Comparison of ENCODE assay signal across 17 cellular contexts in genomic region chr12:106189341-106189740, GRCh38. TPM values are rescaled to one million over a fixed set of nuclear protein-coding genes. Genes with fewer than 3 reads are reported as not detected.
DNase-seq lines count a peak whose midpoint lies in the region; ATAC-seq and TF ChIP-seq lines count a peak whose summit lies in the region.
"Had no signal": no experiment of that assay in that cellular context is flagged by ENCODE, and none has a peak within 500 bp of the region (broad histone marks: within the 10 kb centered on the region; RNA-seq: fewer than 3 reads in every experiment).

No MANE protein-coding gene starts in this region.

- TF ChIP-seq CTCF in WTC11 (IDR thresholded peaks at IDR 0.05): no peak

- H3K4me3 ChIP-seq in H7 (ENCODE audit: insufficient read depth, low read depth, low read length): no peak overlapping the region
- H3K4me3 ChIP-seq: BLaER1, SJSA1 had no signal

- H3K27ac Mint-ChIP-seq in WTC11: no peak overlapping the region
- H3K27ac Mint-ChIP-seq: CD8-positive, alpha-beta T cell had no signal

- H3K36me3 Mint-ChIP-seq in WTC11: no peaks in the 10 kb centered on the region
- H3K36me3 Mint-ChIP-seq: CD8-positive, alpha-beta T cell had no signal

- no peak overlapping the region for H3K4me3 Mint-ChIP-seq in WTC11
- H3K4me3 Mint-ChIP-seq: CD8-positive, alpha-beta T cell had no signal

- no peaks in the 10 kb centered on the region for H3K36me3 ChIP-seq in H7 (replicated peaks; ENCODE audit: control insufficient read depth, insufficient read depth, low read length)
- H3K36me3 ChIP-seq: BLaER1, SJSA1 had no signal

- POLR2A ChIA-PET in WTC11 (lab: Charles Lee): no interaction called here

- H3K4me1 Mint-ChIP-seq in WTC11: peaks cover 17% of the 10 kb centered on the region

- CTCF ChIA-PET in WTC11 (lab: Charles Lee): no interaction called here

- no peaks in the 10 kb centered on the region for H3K27me3 ChIP-seq in H7 (ENCODE audit: control insufficient read depth, insufficient read depth, low read length)
- H3K27me3 ChIP-seq: BLaER1, SJSA1 had no signal

- DNase-seq in DMS 273 (lab: John Stamatoyannopoulos, UW; ENCODE audit: unreplicated experiment): peak; percentile 8
- DNase-seq in DMS 273 treated with DMSO at 0.1 percent for 48 hours (lab: John Stamatoyannopoulos, UW): no peak
- peak; percentile 51 for DNase-seq in H7
- DNase-seq in WTC11 (ENCODE audit: low spot score): no peak
- peak; percentile 38 for DNase-seq in iPS-NIHi7 (ENCODE audit: extremely low spot score)
- no peak for DNase-seq in ecto neural progenitor cell (ENCODE audit: low spot score)
- DNase-seq in NCI-H1694 treated with DMSO at 0.1 percent for 48 hours (lab: John Stamatoyannopoulos, UW): no peak
- DNase-seq: 8988T; CD8-positive, alpha-beta T cell; EL; KBM-7; NCI-H1436 treated with DMSO at 0.1 percent for 48 hours; NCI-H2081; NCI-H2227 treated with DMSO at 0.1 percent for 48 hours had no signal

- peaks cover 5% of the 10 kb centered on the region for H3K9me3 Mint-ChIP-seq in WTC11
- H3K9me3 Mint-ChIP-seq: CD8-positive, alpha-beta T cell had no signal

- H3K27me3 Mint-ChIP-seq in WTC11 (ENCODE audit: low read depth): no peaks in the 10 kb centered on the region; the same call in 1 of the 2 replicates

- peak; percentile 71 for ATAC-seq in WTC11
- no peak for ATAC-seq in GM19351 (IDR thresholded peaks at IDR 0.05; ENCODE audit: unreplicated experiment)
- ATAC-seq: CD8-positive, alpha-beta T cell had no signal

TF ChIP-seq in WTC11, 78 proteins besides CTCF, POLR2A, EP300 and RAD21:
- TF ChIP-seq NR3C1 (CRISPR knock-in tag; conservative IDR thresholded peaks at IDR 0.05; ENCODE audit: low read depth) (no peak), E2F1 (CRISPR knock-in tag; IDR thresholded peaks at IDR 0.05) (no peak), FOXP1 (CRISPR knock-in tag; IDR thresholded peaks at IDR 0.05; ENCODE audit: borderline replicate concordance) (no peak), ZNF396 (CRISPR knock-in tag; IDR thresholded peaks at IDR 0.05; ENCODE audit: borderline replicate concordance) (no peak)
- TF ChIP-seq, protein P1, sequence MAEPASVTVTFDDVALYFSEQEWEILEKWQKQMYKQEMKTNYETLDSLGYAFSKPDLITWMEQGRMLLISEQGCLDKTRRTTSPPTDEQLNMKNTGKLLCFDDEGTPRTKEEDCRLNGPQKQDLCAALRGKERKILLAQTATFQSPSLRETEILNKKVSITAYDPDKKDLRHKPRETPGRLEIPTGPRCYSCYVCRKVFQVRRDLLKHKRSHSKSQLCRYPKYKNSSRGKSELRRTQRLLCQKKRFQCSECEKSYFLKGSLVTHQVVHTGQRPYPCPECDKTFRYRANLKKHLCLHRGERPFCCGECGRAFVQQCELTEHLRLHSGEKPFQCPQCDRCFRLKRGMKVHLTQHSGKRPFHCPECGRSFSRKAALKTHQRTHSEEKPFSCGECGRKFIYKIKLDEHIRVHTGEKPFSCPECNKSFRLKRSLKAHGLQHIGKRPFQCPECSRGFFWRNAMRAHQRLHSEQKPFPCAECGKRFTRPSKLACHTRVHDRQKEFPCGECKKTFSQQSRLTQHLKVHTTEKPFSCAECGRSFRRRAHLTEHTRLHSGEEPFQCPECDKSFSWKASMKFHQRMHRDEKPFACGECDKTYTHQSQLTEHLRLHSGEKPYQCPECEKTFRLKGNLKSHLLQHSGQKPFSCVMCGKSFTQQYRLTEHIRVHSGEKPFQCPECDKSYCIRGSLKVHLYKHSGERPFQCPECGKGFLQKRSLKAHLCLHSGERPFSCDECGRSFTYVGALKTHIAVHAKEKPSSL (CRISPR knock-in tag; conservative IDR thresholded peaks at IDR 0.05): no peak

RNA-seq across cellular contexts. Expression of gene NUAK1, which starts 50.6 kb away (rescaled TPM):
- 13.6 and 23.1 TPM in 2 replicates for total RNA-seq in H7 (2014; rRNA removed; shearing (Covaris generic))
- total RNA-seq in WTC11 (2021): 10.3 to 15.9 TPM (median 12.3 TPM) in 3 replicates

RNA-seq across cellular contexts. Expression of gene CKAP4, which starts 58.5 kb away (rescaled TPM):
- total RNA-seq in H7 (2014; rRNA removed; shearing (Covaris generic)): 52.0 and 54.4 TPM in 2 replicates
- 67.2 to 69.6 TPM (median 67.8 TPM) in 3 replicates for total RNA-seq in WTC11 (2021)

Comparison
In these comparisons a context has a peak if more than half of its experiments do, and no peak if none do; other contexts are left out.
1. DNase-seq: peak in DMS 273 (single experiment), H7 (single experiment) and iPS-NIHi7 (single experiment); none in DMS 273 treated with DMSO at 0.1 percent for 48 hours (single experiment), WTC11 (single experiment), ecto neural progenitor cell (single experiment) and NCI-H1694 treated with DMSO at 0.1 percent for 48 hours (single experiment).